13 cellular contexts compared by ENCODE assay signal in genomic region chr17:1746975-1747543, GRCh38. TPM values are rescaled to one million over a fixed set of nuclear protein-coding genes. Genes with fewer than 3 reads are reported as not detected.
A peak's percentile ranks its signal among the peaks of the same experiment; 100 is the strongest.
DNase-seq lines count a peak whose midpoint lies in the region; ATAC-seq and TF ChIP-seq lines count a peak whose summit lies in the region.
"Had no signal": no experiment of that assay in that cellular context is flagged by ENCODE, and none has a peak within 500 bp of the region (broad histone marks: within the 10 kb centered on the region; RNA-seq: fewer than 3 reads in every experiment).

No MANE protein-coding gene starts in this region.

- TF ChIP-seq EP300 in esophagus muscularis mucosa (IDR thresholded peaks at IDR 0.05), result peak; percentile 87

- no peaks in the 10 kb centered on the region for H3K9me3 Mint-ChIP-seq in glutamatergic neuron (ENCODE audit: unreplicated experiment)
- H3K9me3 Mint-ChIP-seq in activated naive CD4-positive, alpha-beta T cell treated with anti-CD3 and anti-CD28 coated beads, Interleukin-2, amount 50 U/mL, for 72 hours, result no peaks in the 10 kb centered on the region
- H3K9me3 Mint-ChIP-seq: activated naive CD8-positive, alpha-beta T cell treated with anti-CD3 and anti-CD28 coated beads, Interleukin-2, amount 10 ng/mL, durations not matched to agents 7 days and 5 days had no signal

- H3K27ac Mint-ChIP-seq in glutamatergic neuron (ENCODE audit: unreplicated experiment), result no peak overlapping the region
- H3K27ac Mint-ChIP-seq in activated naive CD4-positive, alpha-beta T cell treated with anti-CD3 and anti-CD28 coated beads, Interleukin-2, amount 50 U/mL, for 72 hours, result no peak overlapping the region
- H3K27ac Mint-ChIP-seq: activated naive CD8-positive, alpha-beta T cell treated with anti-CD3 and anti-CD28 coated beads, Interleukin-2, amount 10 ng/mL, durations not matched to agents 7 days and 5 days had no signal

- H3K27me3 ChIP-seq in right atrium auricular region (no peaks in the 10 kb centered on the region), esophagus muscularis mucosa (no peaks in the 10 kb centered on the region), vagina (no peaks in the 10 kb centered on the region)
- H3K27me3 ChIP-seq: dorsolateral prefrontal cortex had no signal

- H3K4me3 ChIP-seq in right atrium auricular region (no peak overlapping the region), esophagus muscularis mucosa (no peak overlapping the region), vagina (no peak overlapping the region)
- H3K4me3 ChIP-seq: dorsolateral prefrontal cortex had no signal

- TF ChIP-seq CTCF in right atrium auricular region (IDR thresholded peaks at IDR 0.05) (no peak), esophagus muscularis mucosa (IDR thresholded peaks at IDR 0.05) (no peak), vagina (IDR thresholded peaks at IDR 0.05) (no peak), glutamatergic neuron (IDR thresholded peaks at IDR 0.05; ENCODE audit: partially characterized antibody, unreplicated experiment) (no peak)

- TF ChIP-seq POLR2A in esophagus muscularis mucosa (IDR thresholded peaks at IDR 0.05; ENCODE audit: low read depth), result no peak
- TF ChIP-seq POLR2A in vagina (IDR thresholded peaks at IDR 0.05), result no peak

- intact Hi-C loops in Right ventricle myocardium inferior (cut with DNase I) (no loop called here), esophagus muscularis mucosa (cut with DNase I) (no loop called here), vagina (cut with DNase I) (no loop called here)

- H3K4me1 ChIP-seq in right atrium auricular region (no peaks in the 10 kb centered on the region), esophagus muscularis mucosa (peaks cover 0 to 26% (median 8%) of the 10 kb centered on the region in 4 donors), vagina (peaks cover 20% of the 10 kb centered on the region)

- H3K9me3 ChIP-seq in right atrium auricular region (no peaks in the 10 kb centered on the region), esophagus muscularis mucosa (no peaks in the 10 kb centered on the region), vagina (no peaks in the 10 kb centered on the region)

- H3K4me3 Mint-ChIP-seq in glutamatergic neuron (ENCODE audit: unreplicated experiment), result no peak overlapping the region
- H3K4me3 Mint-ChIP-seq: activated naive CD8-positive, alpha-beta T cell treated with anti-CD3 and anti-CD28 coated beads, Interleukin-2, amount 10 ng/mL, durations not matched to agents 7 days and 5 days had no signal

- no peak for DNase-seq in Right ventricle myocardium inferior (ENCODE audit: missing footprints)
- DNase-seq in right atrium auricular region (ENCODE audit: low spot score), result no peak
- DNase-seq in esophagus muscularis mucosa (ENCODE audit: extremely low spot score), result no peak
- peak; percentile 46 to 57 for DNase-seq in lung microvascular endothelial cell (ENCODE audit: low read depth in 2 of 2)
- DNase-seq in vagina (ENCODE audit: extremely low spot score in 2 of 2), result no peak
- DNase-seq in glutamatergic neuron, result no peak
- DNase-seq in UCSD-AML1 (lab: John Stamatoyannopoulos, UW; ENCODE audit: unreplicated experiment), result no peak
- DNase-seq in activated naive CD4-positive, alpha-beta T cell treated with anti-CD3 and anti-CD28 coated beads, Interleukin-2, amount 50 U/mL, for 72 hours (ENCODE audit: low spot score in 2 of 2), result no peak
- DNase-seq: activated naive CD8-positive, alpha-beta T cell treated with anti-CD3 and anti-CD28 coated beads, Interleukin-2, amount 10 ng/mL, durations not matched to agents 7 days and 5 days; DMS79 treated with DMSO at 0.1 percent for 48 hours; NCI-H2107 had no signal

- peaks cover 2% of the 10 kb centered on the region for H3K27me3 Mint-ChIP-seq in glutamatergic neuron (ENCODE audit: unreplicated experiment)

- H3K36me3 ChIP-seq in right atrium auricular region (no peaks in the 10 kb centered on the region), esophagus muscularis mucosa (no peaks in the 10 kb centered on the region), vagina (no peaks in the 10 kb centered on the region)

- WGBS in esophagus muscularis mucosa, result 75% methylated on average over 13 of the region's 22 CpGs

- peak; percentile 33 for ATAC-seq in Right ventricle myocardium inferior
- no peak for ATAC-seq in activated naive CD4-positive, alpha-beta T cell treated with anti-CD3 and anti-CD28 coated beads, Interleukin-2, amount 50 U/mL, for 72 hours
- ATAC-seq: Panc1 had no signal

- H3K4me1 Mint-ChIP-seq in glutamatergic neuron (ENCODE audit: low read depth, unreplicated experiment), result no peaks in the 10 kb centered on the region
- H3K4me1 Mint-ChIP-seq: activated naive CD8-positive, alpha-beta T cell treated with anti-CD3 and anti-CD28 coated beads, Interleukin-2, amount 10 ng/mL, durations not matched to agents 7 days and 5 days had no signal

- peak overlapping the region in 1 of 2 donors; percentile 51 for H3K27ac ChIP-seq in right atrium auricular region
- H3K27ac ChIP-seq in esophagus muscularis mucosa (replicated peaks in 1 of 4), result peak overlapping the region in 3 of 4 donors; percentile 49 to 68 (median 50)
- H3K27ac ChIP-seq in vagina, result peak overlapping the region; percentile 77
- H3K27ac ChIP-seq: dorsolateral prefrontal cortex had no signal

- H3K36me3 Mint-ChIP-seq in glutamatergic neuron (ENCODE audit: unreplicated experiment), result no peaks in the 10 kb centered on the region
- no peaks in the 10 kb centered on the region for H3K36me3 Mint-ChIP-seq in activated naive CD4-positive, alpha-beta T cell treated with anti-CD3 and anti-CD28 coated beads, Interleukin-2, amount 50 U/mL, for 72 hours
- H3K36me3 Mint-ChIP-seq: activated naive CD8-positive, alpha-beta T cell treated with anti-CD3 and anti-CD28 coated beads, Interleukin-2, amount 10 ng/mL, durations not matched to agents 7 days and 5 days had no signal

RNA-seq across cellular contexts. Expression of gene SERPINF2, which starts 4.4 kb away (rescaled TPM):
- total RNA-seq in Right ventricle myocardium inferior (0.73 TPM), right atrium auricular region (1 to 10 TPM; 1.0 to 1.5 TPM), esophagus muscularis mucosa (1 to 10 TPM; 2.4 to 7.5 (median 3.4) TPM), lung microvascular endothelial cell (under 0.01 TPM in 1 of 2 replicates, not detected in the other), vagina (23.8 TPM), glutamatergic neuron (ENCODE audit: unreplicated experiment) (0.37 TPM)
- under 1 TPM in 1 of 2 donors, not detected in 1; 0.36 TPM for total RNA-seq in activated naive CD4-positive, alpha-beta T cell treated with anti-CD3 and anti-CD28 coated beads, Interleukin-2, amount 50 U/mL, for 72 hours

RNA-seq across cellular contexts. Expression of gene SERPINF1, which starts 14.8 kb away (rescaled TPM):
- total RNA-seq in Right ventricle myocardium inferior (198 TPM), right atrium auricular region (100 to 1,000 TPM; 348 to 498 TPM), esophagus muscularis mucosa (100 to 1,000 TPM; 177 to 464 (median 330) TPM), lung microvascular endothelial cell (not detected in 2 replicates), vagina (1,040 TPM), glutamatergic neuron (ENCODE audit: unreplicated experiment) (9.7 TPM)
- under 1 TPM in 1 of 2 donors, not detected in 1; 0.41 TPM for total RNA-seq in activated naive CD4-positive, alpha-beta T cell treated with anti-CD3 and anti-CD28 coated beads, Interleukin-2, amount 50 U/mL, for 72 hours

RNA-seq across cellular contexts. Expression of gene WDR81, which starts 22.6 kb away (rescaled TPM):
- total RNA-seq in Right ventricle myocardium inferior, result 10.4 TPM
- 10 to 100 TPM; 10.9 to 17.9 TPM for total RNA-seq in right atrium auricular region
- 10 to 100 TPM; 25.7 to 40.8 (median 32.1) TPM for total RNA-seq in esophagus muscularis mucosa
- 8.3 and 12.7 TPM in 2 replicates for total RNA-seq in lung microvascular endothelial cell
- total RNA-seq in vagina, result 57.2 TPM
- total RNA-seq in glutamatergic neuron (ENCODE audit: unreplicated experiment), result 13.4 TPM
- total RNA-seq in activated naive CD4-positive, alpha-beta T cell treated with anti-CD3 and anti-CD28 coated beads, Interleukin-2, amount 50 U/mL, for 72 hours, result 10 to 100 TPM; 11.4 to 13.4 TPM

RNA-seq across cellular contexts. Expression of gene TLCD2, which starts 36.9 kb away (rescaled TPM):
- total RNA-seq in Right ventricle myocardium inferior (2.4 TPM), right atrium auricular region (1 to 10 TPM; 1.1 to 3.7 TPM), esophagus muscularis mucosa (1 to 10 TPM; 4.6 to 7.7 (median 5.5) TPM), lung microvascular endothelial cell (0.87 and 1.2 TPM in 2 replicates), vagina (10.8 TPM), glutamatergic neuron (ENCODE audit: unreplicated experiment) (0.96 TPM)
- total RNA-seq in activated naive CD4-positive, alpha-beta T cell treated with anti-CD3 and anti-CD28 coated beads, Interleukin-2, amount 50 U/mL, for 72 hours, result under 1 TPM; 0.10 to 0.25 TPM

Comparison
In these comparisons a context has a peak if more than half of its experiments do, and no peak if none do; other contexts are left out.
1. DNase-seq: peak in lung microvascular endothelial cell (2 of 2); none in Right ventricle myocardium inferior (single experiment), right atrium auricular region (single experiment), esophagus muscularis mucosa (single experiment), vagina (0 of 2), glutamatergic neuron (single experiment), UCSD-AML1 (single experiment) and activated naive CD4-positive, alpha-beta T cell treated with anti-CD3 and anti-CD28 coated beads, Interleukin-2, amount 50 U/mL, for 72 hours (0 of 2).
2. RNA of gene SERPINF1, which starts 14.8 kb away (total RNA-seq): 1,040 TPM in vagina (single experiment), 348 to 498 TPM in right atrium auricular region, 177 to 464 TPM in esophagus muscularis mucosa and 198 TPM in Right ventricle myocardium inferior (single experiment); 9.7 TPM in glutamatergic neuron (single experiment), 0.41 TPM in activated naive CD4-positive, alpha-beta T cell treated with anti-CD3 and anti-CD28 coated beads, Interleukin-2, amount 50 U/mL, for 72 hours and not detected in lung microvascular endothelial cell; every median in the first group is over 10 times any median in the second.